Comparison of ENCODE assay signal across 23 cellular contexts in the genomic region with DNA sequence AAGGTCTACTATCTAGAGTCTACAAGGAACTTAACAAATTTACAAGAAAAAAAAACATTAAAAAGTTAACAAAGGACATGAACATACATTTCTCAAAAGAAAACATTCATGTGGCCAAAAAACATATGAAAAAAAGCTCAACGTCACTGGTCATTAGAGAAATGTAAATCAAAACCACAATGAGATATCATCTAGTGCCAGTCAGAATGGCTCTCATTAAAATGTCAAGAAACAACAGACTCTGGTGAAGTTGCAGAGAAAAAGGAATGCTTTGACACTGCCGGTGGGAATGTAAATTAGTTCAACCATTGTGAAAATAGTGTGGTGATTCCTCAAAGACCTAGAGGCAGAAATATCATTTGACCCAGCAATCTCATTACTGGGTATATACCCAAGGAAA.
"Had no signal": no experiment of that assay in that cellular context is flagged by ENCODE, and none has a peak within 500 bp of the region (broad histone marks: within the 10 kb centered on the region; RNA-seq: fewer than 3 reads in every experiment).

No MANE protein-coding gene starts in this region.

- H3K9me3 Mint-ChIP-seq: IgD-negative memory B cell had no signal

- H3K27ac Mint-ChIP-seq: IgD-negative memory B cell had no signal

- H3K36me3 ChIP-seq: MG63, SJSA1 had no signal

- H3K9me3 ChIP-seq: MG63, SJSA1 had no signal

- DNase-seq: MG63, NCI-H1092, NCI-H1105 treated with DMSO at 0.1 percent for 48 hours, NCI-H1417 treated with DMSO at 0.1 percent for 48 hours, NCI-H187, NCI-H2029, NCI-H2081 treated with DMSO at 0.1 percent for 48 hours, NCI-H2171, NCI-H226, NCI-H446, NCI-H510A, NCI-H524 treated with DMSO at 0.1 percent for 48 hours, NCI-H748 treated with DMSO at 0.1 percent for 48 hours, Right ventricle myocardium superior, RPMI8226, SIG-M5 had no signal

- H3K36me3 Mint-ChIP-seq: IgD-negative memory B cell had no signal

- H3K27ac ChIP-seq: HL-60, SJSA1, SK-N-MC had no signal

- FAIRE-seq: HTR-8/SVneo, K562, RCC 7860 had no signal

- H3K4me1 Mint-ChIP-seq: IgD-negative memory B cell had no signal

- H3K27me3 ChIP-seq: MG63, SJSA1 had no signal

- H3K4me3 Mint-ChIP-seq: IgD-negative memory B cell had no signal

- ATAC-seq: K562 had no signal

- H3K4me3 ChIP-seq: K562, MG63, SJSA1, SK-N-MC had no signal
